ENCODE assay signal across 8 cellular contexts in the genomic region with DNA sequence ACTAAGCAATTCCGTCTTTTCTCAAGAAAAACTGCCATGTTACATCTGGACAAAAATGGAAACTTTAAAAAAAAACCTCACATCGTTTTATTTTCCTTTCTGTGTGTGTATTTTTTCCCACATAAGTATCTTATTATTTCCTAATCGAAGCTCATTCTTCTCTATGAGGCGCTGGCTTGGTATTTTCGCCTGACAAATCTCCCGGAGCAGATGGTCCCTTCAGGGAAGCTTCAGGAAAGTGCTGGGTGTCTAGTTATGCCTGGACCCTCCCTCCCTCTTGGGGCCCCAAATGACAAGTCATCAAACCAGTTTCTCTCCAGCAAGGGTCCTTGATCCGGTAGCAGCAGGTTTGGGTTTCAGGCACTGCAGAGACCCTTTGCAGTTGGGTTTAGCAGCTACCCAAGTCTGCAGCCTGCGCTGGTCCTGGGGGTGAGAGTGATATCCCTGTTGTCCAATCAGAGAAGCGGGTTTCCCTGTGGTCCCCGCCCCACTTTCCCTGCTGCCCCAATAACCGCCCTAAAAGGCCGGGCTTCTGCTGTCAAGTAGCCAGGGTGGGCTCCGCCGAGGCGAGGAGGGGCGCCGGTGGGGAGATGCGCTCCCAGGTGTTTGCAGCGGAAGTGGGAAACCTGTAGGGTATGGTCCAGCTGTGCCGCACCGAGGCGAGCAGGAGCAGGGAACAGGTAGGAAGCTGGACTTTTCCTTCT. TPM values are rescaled to one million over a fixed set of nuclear protein-coding genes. Genes with fewer than 3 reads are reported as not detected.
DNase-seq lines count a peak whose midpoint lies in the region; ATAC-seq and TF ChIP-seq lines count a peak whose summit lies in the region.

CNTN1 (plus strand) TSS at position 527 of the 704 bp plus-strand sequence.

- intact Hi-C loops in left lung (cut with DNase I): no loop called here

- H3K4me1 ChIP-seq in left lung: peaks cover 0 to 3% of the 10 kb centered on the region in 2 donors
- H3K4me1 ChIP-seq in thoracic aorta (ENCODE audit: control insufficient read depth in 1 of 2, low read depth in 2 of 2): peaks cover 0 to 13% of the 10 kb centered on the region in 2 donors

- POLR2A ChIA-PET in BJ (lab: Charles Lee): no interaction called here

- H3K36me3 ChIP-seq in BJ (ENCODE audit: control insufficient read depth, insufficient read depth, low read length) (no peaks in the 10 kb centered on the region), left lung (no peaks in the 10 kb centered on the region), thoracic aorta (no peaks in the 10 kb centered on the region)

- peaks cover 6% of the 10 kb centered on the region for H3K27me3 ChIP-seq in BJ (ENCODE audit: control insufficient read depth, insufficient read depth, low read length)
- H3K27me3 ChIP-seq in left lung: peaks cover 5 to 50% of the 10 kb centered on the region in 2 donors
- no peaks in the 10 kb centered on the region for H3K27me3 ChIP-seq in thoracic aorta (replicated peaks; ENCODE audit: insufficient read depth)

- CTCF ChIA-PET in BJ (lab: Yijun Ruan, JAX): no interaction called here

- no peaks in the 10 kb centered on the region for H3K9me3 ChIP-seq in left lung
- H3K9me3 ChIP-seq in thoracic aorta: no peaks in the 10 kb centered on the region

- DNase-seq in BJ (ENCODE audit: low read depth) (no peak), GOT3 (lab: John Stamatoyannopoulos, UW) (peak; percentile 95), NCI-H345 (lab: John Stamatoyannopoulos, UW) (peak; percentile 94), ecto neural progenitor cell (ENCODE audit: low spot score) (peak; percentile 93), left lung (peak; percentile 72 to 81), thoracic aorta (ENCODE audit: low spot score) (peak; percentile 7), 8988T (no peak)

- H3K4me3 ChIP-seq in BJ (ENCODE audit: low read depth, low read length) (peak within 1 kb of the TSS; percentile 25), left lung (peak within 1 kb of the TSS; percentile 45 to 54), thoracic aorta (peak within 1 kb of the TSS; percentile 80)

- H3K27ac ChIP-seq in left lung (no peak within 1 kb of the TSS), thoracic aorta (no peak within 1 kb of the TSS)

- TF ChIP-seq CTCF in BJ (IDR thresholded peaks at IDR 0.05; ENCODE audit: insufficient read depth, low read depth, low read length): no peak
- no peak for TF ChIP-seq CTCF in left lung (IDR thresholded peaks at IDR 0.05)
- no peak for TF ChIP-seq CTCF in thoracic aorta (IDR thresholded peaks at IDR 0.05)

- ATAC-seq in left lung: peak; percentile 98
- ATAC-seq in thoracic aorta (ENCODE audit: insufficient number of reproducible peaks, low FRiP score, low read depth): no peak
- ATAC-seq in GM19455 (IDR thresholded peaks at IDR 0.05; ENCODE audit: unreplicated experiment): no peak

RNA-seq across cellular contexts. Expression of gene CNTN1, which starts in this region (rescaled TPM):
- 0.11 and 0.40 TPM in 2 replicates for polyA plus RNA-seq in BJ (2011; rRNA removed)
- polyA minus RNA-seq in BJ (2011; rRNA and poly(A)+ RNA removed): 0.05 and 0.51 TPM in 2 replicates
- total RNA-seq in left lung: 1 to 10 TPM; 2.7 to 7.2 TPM
- total RNA-seq in thoracic aorta: 10 to 100 TPM; 16.1 to 42.8 TPM

Comparison
In these comparisons a context has a peak if more than half of its experiments do, and no peak if none do; other contexts are left out.
1. DNase-seq: peak in GOT3 (single experiment), NCI-H345 (single experiment), ecto neural progenitor cell (single experiment), left lung (2 of 2) and thoracic aorta (single experiment); none in BJ (single experiment) and 8988T (single experiment).
2. H3K4me3 ChIP-seq: peak in every context shown above with its lines; median percentile 80 in thoracic aorta; 50 in left lung; 25 in BJ.